ENCODE assay signal across 20 cellular contexts in the genomic region with DNA sequence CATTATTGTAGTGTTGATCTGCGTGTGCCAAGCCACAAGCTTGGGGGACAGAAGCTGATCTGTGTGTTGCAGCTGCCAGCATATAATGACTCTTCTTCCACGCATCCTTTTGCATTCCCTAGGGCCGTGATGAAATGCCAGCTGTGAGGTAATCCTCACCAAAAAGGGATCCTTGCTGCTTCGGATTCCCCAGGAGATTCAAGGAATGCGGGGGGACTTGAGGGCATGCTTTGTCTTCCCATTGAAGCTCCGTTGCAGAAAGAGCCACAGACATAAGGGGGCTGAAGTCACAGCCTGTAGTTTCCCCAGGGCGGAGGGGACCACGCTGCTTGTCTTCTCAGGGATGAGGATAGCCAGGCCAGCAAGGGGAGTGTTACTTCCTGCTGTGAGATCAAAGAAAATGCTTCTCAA.
A peak's percentile ranks its signal among the peaks of the same experiment; 100 is the strongest.
DNase-seq lines count a peak whose midpoint lies in the region; ATAC-seq and TF ChIP-seq lines count a peak whose summit lies in the region.
"Had no signal": no experiment of that assay in that cellular context is flagged by ENCODE, and none has a peak within 500 bp of the region (broad histone marks: within the 10 kb centered on the region; RNA-seq: fewer than 3 reads in every experiment).

No MANE protein-coding gene starts in this region.

- H3K9me3 ChIP-seq in GM23248 (ENCODE audit: low read depth), result no peaks in the 10 kb centered on the region
- H3K9me3 ChIP-seq: adrenal gland, right lobe of liver, testis had no signal

- H3K27ac ChIP-seq in GM23248, result no peak overlapping the region
- H3K27ac ChIP-seq: adrenal gland, right lobe of liver, testis had no signal

- in situ Hi-C loops in GM23248 (cut with MboI), result no loop called here

- no peaks in the 10 kb centered on the region for H3F3A ChIP-seq in GM23248 (ENCODE audit: insufficient read depth)

- no peak for TF ChIP-seq CTCF in glutamatergic neuron (IDR thresholded peaks at IDR 0.05; ENCODE audit: partially characterized antibody, unreplicated experiment)

- H3K9ac ChIP-seq in GM23248, result no peak overlapping the region

- H3K4me3 Mint-ChIP-seq in glutamatergic neuron (ENCODE audit: unreplicated experiment), result no peak overlapping the region
- H3K4me3 Mint-ChIP-seq: activated B cell treated with CpG ODN at 0.5 μM for 24 hours; B cell; T-helper 1 cell treated with Interleukin-12 subunit alpha and Interleukin-12 subunit beta and Interleukin-4 antibody, amounts not matched to agents 30 μg/mL and 1 μg/mL, for 36 hours had no signal

- H4K20me1 ChIP-seq in GM23248 (ENCODE audit: insufficient read depth), result no peaks in the 10 kb centered on the region

- H3K27ac Mint-ChIP-seq in glutamatergic neuron (ENCODE audit: unreplicated experiment), result peak overlapping the region; percentile 44
- H3K27ac Mint-ChIP-seq: activated B cell treated with CpG ODN at 0.5 μM for 24 hours; activated T-helper 2 cell treated with anti-CD3 and anti-CD28 coated beads, Interferon-gamma antibody, Interleukin-2, Interleukin-4, amounts not matched to agents 10 μg/mL and 5 μg/mL and 100 μg/mL, durations not matched to agents 14 hours and 24 hours and 36 hours; B cell; T-helper 1 cell treated with Interleukin-12 subunit alpha and Interleukin-12 subunit beta and Interleukin-4 antibody, amounts not matched to agents 30 μg/mL and 1 μg/mL, for 36 hours had no signal

- no peaks in the 10 kb centered on the region for H3K36me3 ChIP-seq in GM23248 (ENCODE audit: low read depth)
- H3K36me3 ChIP-seq: adrenal gland, right lobe of liver had no signal

- no peak overlapping the region for H3K4me2 ChIP-seq in GM23248 (ENCODE audit: unreplicated experiment)

- DNase-seq in GM23248, result peak; percentile 28
- peak; percentile 16 for DNase-seq in SK-N-DZ (ENCODE audit: low spot score)
- no peak for DNase-seq in glutamatergic neuron
- no peak for DNase-seq in sciatic nerve (ENCODE audit: low spot score)
- no peak for DNase-seq in OCI-M1 (lab: John Stamatoyannopoulos, UW)
- no peak for DNase-seq in activated naive CD4-positive, alpha-beta T cell (lab: John Stamatoyannopoulos, UW)
- DNase-seq: activated B cell treated with CpG ODN at 0.5 μM for 24 hours; adrenal gland; KG1; NCI-H1105 treated with DMSO at 0.1 percent for 48 hours; NCI-H226; right lobe of liver; Right ventricle myocardium superior; stimulated activated CD4-positive, alpha-beta T cell treated with anti-CD3 and anti-CD28 coated beads, Interleukin-4, amount 100 ng/mL, for 1 hour; testis had no signal

- 3 to 5% methylated on average over 8 of the region's 8 CpGs for WGBS in GM23248 (ENCODE audit: low coverage in 1 of 2, low lambda C conversion rate in 2 of 2, missing lambda C conversion rate in 2 of 2), 2 experiments

- no peak overlapping the region for H2AFZ ChIP-seq in GM23248

- no peaks in the 10 kb centered on the region for H3K9me2 ChIP-seq in GM23248 (ENCODE audit: insufficient read depth)

- intact Hi-C loops in sciatic nerve (cut with DNase I), result no loop called here

- no peaks in the 10 kb centered on the region for H3K36me3 Mint-ChIP-seq in glutamatergic neuron (ENCODE audit: unreplicated experiment)

- peaks cover 2% of the 10 kb centered on the region for H3K27me3 Mint-ChIP-seq in glutamatergic neuron (ENCODE audit: unreplicated experiment)
- H3K27me3 Mint-ChIP-seq: activated B cell treated with CpG ODN at 0.5 μM for 24 hours, B cell had no signal

- ATAC-seq in sciatic nerve, result peak; percentile 62
- ATAC-seq in GM21515 (IDR thresholded peaks at IDR 0.05; ENCODE audit: unreplicated experiment), result no peak
- ATAC-seq in HG03025 (IDR thresholded peaks at IDR 0.05; ENCODE audit: low FRiP score, unreplicated experiment), result no peak
- ATAC-seq: right lobe of liver had no signal

- H3K4me1 ChIP-seq in GM23248 (ENCODE audit: insufficient read depth), result no peaks in the 10 kb centered on the region; the same call in 1 of the 2 replicates
- H3K4me1 ChIP-seq: adrenal gland, right lobe of liver, testis had no signal

- no peaks in the 10 kb centered on the region for H3K79me2 ChIP-seq in GM23248 (ENCODE audit: insufficient read depth)

- H3K4me1 Mint-ChIP-seq in glutamatergic neuron (ENCODE audit: low read depth, unreplicated experiment), result peaks cover 16% of the 10 kb centered on the region
- H3K4me1 Mint-ChIP-seq: activated B cell treated with CpG ODN at 0.5 μM for 24 hours, B cell had no signal

- H3K27me3 ChIP-seq in GM23248 (replicated peaks; ENCODE audit: insufficient read depth), result no peaks in the 10 kb centered on the region; the same call in 1 of the 2 replicates
- H3K27me3 ChIP-seq: adrenal gland, right lobe of liver, testis had no signal

- no peak overlapping the region for H3K4me3 ChIP-seq in GM23248
- H3K4me3 ChIP-seq: adrenal gland, right lobe of liver, testis had no signal

- H3K9me3 Mint-ChIP-seq in glutamatergic neuron (ENCODE audit: unreplicated experiment), result peaks cover 2% of the 10 kb centered on the region
- H3K9me3 Mint-ChIP-seq: activated B cell treated with CpG ODN at 0.5 μM for 24 hours; activated T-helper 2 cell treated with anti-CD3 and anti-CD28 coated beads, Interferon-gamma antibody, Interleukin-2, Interleukin-4, amounts not matched to agents 10 μg/mL and 5 μg/mL and 100 μg/mL, durations not matched to agents 14 hours and 24 hours and 36 hours; T-helper 1 cell treated with Interleukin-12 subunit alpha and Interleukin-12 subunit beta and Interleukin-4 antibody, amounts not matched to agents 30 μg/mL and 1 μg/mL, for 36 hours had no signal

Comparison
In these comparisons a context has a peak if more than half of its experiments do, and no peak if none do; other contexts are left out.
1. DNase-seq: peak in GM23248 (single experiment) and SK-N-DZ (single experiment); none in glutamatergic neuron (single experiment), sciatic nerve (single experiment), OCI-M1 (single experiment) and activated naive CD4-positive, alpha-beta T cell (0 of 4).